34 cellular contexts compared by ENCODE assay signal in genomic region chr4:140361099-140361498, GRCh38.
"Had no signal": no experiment of that assay in that cellular context is flagged by ENCODE, and none has a peak within 500 bp of the region (broad histone marks: within the 10 kb centered on the region; RNA-seq: fewer than 3 reads in every experiment).

No MANE protein-coding gene starts in this region.

- H3K4me3 ChIP-seq: MG63 had no signal

- H3K27ac ChIP-seq: KMS-11 had no signal

- H3K36me3 ChIP-seq: MG63 had no signal

- H3K27me3 ChIP-seq: MG63 had no signal

- H3K9me3 ChIP-seq: MG63 had no signal

- DNase-seq: Karpas-422, Kasumi-1, MG63, MM.1S, MV-4-11, NCI-H1048, NCI-H1092, NCI-H1092 treated with DMSO at 0.1 percent for 48 hours, NCI-H1105, NCI-H1105 treated with DMSO at 0.1 percent for 48 hours, NCI-H1417 treated with DMSO at 0.1 percent for 48 hours, NCI-H1436, NCI-H1436 treated with DMSO at 0.1 percent for 48 hours, NCI-H146, NCI-H1694, NCI-H1694 treated with DMSO at 0.1 percent for 48 hours, NCI-H187, NCI-H187 treated with DMSO at 0.1 percent for 48 hours, NCI-H1930, NCI-H2029, NCI-H2029 treated with DMSO at 0.1 percent for 48 hours, NCI-H2081, NCI-H2081 treated with DMSO at 0.1 percent for 48 hours, NCI-H2107, NCI-H2171, NCI-H2227 treated with DMSO at 0.1 percent for 48 hours, NCI-H226, NCI-H345, NCI-H446, NCI-H446 treated with DMSO at 0.1 percent for 48 hours, NCI-H510A, NCI-H510A treated with DMSO at 0.1 percent for 48 hours, NCI-H524 had no signal

- H3K9ac ChIP-seq: KMS-11 had no signal

- H3K4me2 ChIP-seq: KMS-11 had no signal
